In the genomic region with DNA sequence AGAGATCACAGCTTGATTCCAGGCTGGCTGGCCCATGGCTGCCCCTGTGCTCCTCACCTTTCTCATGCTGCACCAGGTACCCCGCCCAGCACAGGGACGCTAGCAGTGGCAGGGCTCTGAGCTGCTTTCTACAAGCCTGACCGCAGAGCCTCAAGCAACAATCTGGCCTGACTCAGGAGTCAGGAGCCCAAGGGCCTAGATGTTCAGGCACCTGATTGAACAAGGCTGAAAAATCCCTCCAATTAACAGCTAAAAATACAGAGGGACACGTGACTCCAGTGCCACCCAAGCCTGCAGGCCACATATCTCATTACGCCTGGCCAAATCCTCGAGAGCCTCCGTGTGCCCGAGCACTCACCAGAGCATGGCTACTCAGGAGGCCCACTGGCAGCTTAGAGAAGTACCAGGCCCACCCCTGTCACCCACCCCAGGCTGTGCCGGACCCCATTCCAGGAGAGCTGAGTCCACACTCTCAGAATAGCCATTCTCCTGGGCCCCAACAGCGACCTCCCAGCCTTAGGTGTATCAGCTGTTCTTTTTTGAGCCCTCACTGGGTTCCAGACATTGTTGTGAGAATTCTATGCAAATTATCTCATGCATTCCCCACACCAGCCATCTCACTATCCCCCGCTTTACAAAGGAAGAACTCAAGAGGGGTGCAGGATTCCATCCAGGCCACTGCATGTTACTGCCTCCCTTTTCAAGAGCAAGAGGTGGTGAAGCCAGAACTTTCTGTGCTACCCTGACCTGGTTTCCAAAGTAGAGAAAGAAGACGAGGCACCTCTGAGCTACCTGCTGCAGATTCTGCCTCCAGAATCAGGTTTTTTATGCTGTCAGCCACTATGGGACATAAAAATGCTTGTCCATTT, we compare ENCODE assay signal across 1 cellular context.
TF ChIP-seq lines count a peak whose summit lies in the region.

No MANE protein-coding gene starts in this region.

TF ChIP-seq in GM23338, 12 proteins besides CTCF, POLR2A, EP300 and RAD21:
- TF ChIP-seq, protein P1, sequence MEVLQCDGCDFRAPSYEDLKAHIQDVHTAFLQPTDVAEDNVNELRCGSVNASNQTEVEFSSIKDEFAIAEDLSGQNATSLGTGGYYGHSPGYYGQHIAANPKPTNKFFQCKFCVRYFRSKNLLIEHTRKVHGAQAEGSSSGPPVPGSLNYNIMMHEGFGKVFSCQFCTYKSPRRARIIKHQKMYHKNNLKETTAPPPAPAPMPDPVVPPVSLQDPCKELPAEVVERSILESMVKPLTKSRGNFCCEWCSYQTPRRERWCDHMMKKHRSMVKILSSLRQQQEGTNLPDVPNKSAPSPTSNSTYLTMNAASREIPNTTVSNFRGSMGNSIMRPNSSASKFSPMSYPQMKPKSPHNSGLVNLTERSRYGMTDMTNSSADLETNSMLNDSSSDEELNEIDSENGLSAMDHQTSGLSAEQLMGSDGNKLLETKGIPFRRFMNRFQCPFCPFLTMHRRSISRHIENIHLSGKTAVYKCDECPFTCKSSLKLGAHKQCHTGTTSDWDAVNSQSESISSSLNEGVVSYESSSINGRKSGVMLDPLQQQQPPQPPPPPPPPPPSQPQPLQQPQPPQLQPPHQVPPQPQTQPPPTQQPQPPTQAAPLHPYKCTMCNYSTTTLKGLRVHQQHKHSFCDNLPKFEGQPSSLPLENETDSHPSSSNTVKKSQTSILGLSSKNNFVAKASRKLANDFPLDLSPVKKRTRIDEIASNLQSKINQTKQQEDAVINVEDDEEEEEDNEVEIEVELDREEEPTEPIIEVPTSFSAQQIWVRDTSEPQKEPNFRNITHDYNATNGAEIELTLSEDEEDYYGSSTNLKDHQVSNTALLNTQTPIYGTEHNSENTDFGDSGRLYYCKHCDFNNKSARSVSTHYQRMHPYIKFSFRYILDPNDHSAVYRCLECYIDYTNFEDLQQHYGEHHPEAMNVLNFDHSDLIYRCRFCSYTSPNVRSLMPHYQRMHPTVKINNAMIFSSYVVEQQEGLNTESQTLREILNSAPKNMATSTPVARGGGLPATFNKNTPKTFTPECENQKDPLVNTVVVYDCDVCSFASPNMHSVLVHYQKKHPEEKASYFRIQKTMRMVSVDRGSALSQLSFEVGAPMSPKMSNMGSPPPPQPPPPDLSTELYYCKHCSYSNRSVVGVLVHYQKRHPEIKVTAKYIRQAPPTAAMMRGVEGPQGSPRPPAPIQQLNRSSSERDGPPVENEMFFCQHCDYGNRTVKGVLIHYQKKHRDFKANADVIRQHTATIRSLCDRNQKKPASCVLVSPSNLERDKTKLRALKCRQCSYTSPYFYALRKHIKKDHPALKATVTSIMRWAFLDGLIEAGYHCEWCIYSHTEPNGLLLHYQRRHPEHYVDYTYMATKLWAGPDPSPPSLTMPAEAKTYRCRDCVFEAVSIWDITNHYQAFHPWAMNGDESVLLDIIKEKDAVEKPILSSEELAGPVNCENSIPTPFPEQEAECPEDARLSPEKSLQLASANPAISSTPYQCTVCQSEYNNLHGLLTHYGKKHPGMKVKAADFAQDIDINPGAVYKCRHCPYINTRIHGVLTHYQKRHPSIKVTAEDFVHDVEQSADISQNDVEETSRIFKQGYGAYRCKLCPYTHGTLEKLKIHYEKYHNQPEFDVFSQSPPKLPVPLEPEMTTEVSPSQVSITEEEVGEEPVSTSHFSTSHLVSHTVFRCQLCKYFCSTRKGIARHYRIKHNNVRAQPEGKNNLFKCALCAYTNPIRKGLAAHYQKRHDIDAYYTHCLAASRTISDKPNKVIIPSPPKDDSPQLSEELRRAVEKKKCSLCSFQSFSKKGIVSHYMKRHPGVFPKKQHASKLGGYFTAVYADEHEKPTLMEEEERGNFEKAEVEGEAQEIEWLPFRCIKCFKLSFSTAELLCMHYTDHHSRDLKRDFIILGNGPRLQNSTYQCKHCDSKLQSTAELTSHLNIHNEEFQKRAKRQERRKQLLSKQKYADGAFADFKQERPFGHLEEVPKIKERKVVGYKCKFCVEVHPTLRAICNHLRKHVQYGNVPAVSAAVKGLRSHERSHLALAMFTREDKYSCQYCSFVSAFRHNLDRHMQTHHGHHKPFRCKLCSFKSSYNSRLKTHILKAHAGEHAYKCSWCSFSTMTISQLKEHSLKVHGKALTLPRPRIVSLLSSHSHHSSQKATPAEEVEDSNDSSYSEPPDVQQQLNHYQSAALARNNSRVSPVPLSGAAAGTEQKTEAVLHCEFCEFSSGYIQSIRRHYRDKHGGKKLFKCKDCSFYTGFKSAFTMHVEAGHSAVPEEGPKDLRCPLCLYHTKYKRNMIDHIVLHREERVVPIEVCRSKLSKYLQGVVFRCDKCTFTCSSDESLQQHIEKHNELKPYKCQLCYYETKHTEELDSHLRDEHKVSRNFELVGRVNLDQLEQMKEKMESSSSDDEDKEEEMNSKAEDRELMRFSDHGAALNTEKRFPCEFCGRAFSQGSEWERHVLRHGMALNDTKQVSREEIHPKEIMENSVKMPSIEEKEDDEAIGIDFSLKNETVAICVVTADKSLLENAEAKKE (CRISPR knock-in tag; IDR thresholded peaks at IDR 0.05), result no peak
- TF ChIP-seq ZNF114 (CRISPR knock-in tag; IDR thresholded peaks at IDR 0.05) (no peak), STAT1 (IDR thresholded peaks at IDR 0.05; ENCODE audit: unreplicated experiment) (no peak), EZH2 (IDR thresholded peaks at IDR 0.05; ENCODE audit: low read depth, unreplicated experiment) (no peak), JUNB (IDR thresholded peaks at IDR 0.05; ENCODE audit: unreplicated experiment) (no peak), POLR2AphosphoS5 (IDR thresholded peaks at IDR 0.05; ENCODE audit: low read depth) (no peak), ZNF331 (CRISPR knock-in tag; IDR thresholded peaks at IDR 0.05; ENCODE audit: low read depth) (no peak)
